27 cellular contexts compared by ENCODE assay signal in the genomic region with DNA sequence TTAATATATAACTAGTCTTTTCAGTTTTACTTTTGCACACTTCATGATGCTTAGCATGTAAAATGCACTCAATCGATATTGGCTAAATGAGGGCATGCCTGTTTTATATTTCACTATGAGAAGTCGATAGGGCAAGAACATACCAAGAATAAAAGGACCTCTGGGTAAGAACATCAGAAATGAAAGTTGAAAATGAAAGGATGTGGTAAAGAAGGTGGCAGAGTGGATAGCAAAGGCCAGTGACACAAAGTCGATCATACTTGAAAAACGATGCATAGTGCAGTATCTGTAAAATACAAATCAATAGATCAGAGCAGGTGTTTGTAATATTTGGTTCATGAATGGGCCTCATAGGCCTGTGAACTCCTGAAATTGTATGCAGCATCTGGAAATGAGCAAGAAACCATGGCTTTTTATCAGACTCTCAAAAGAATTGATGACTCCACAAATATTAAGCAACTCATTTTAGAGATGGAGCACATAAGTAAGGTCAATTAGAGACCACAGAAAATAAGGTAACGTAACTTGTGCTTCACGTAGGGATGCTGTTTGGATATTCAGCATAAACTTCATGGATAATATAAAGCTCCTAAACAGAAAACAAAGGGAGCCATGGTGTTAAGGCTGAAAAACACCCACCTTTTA.
"Had no signal": no experiment of that assay in that cellular context is flagged by ENCODE, and none has a peak within 500 bp of the region (broad histone marks: within the 10 kb centered on the region; RNA-seq: fewer than 3 reads in every experiment).

No MANE protein-coding gene starts in this region.

- H3K9me3 ChIP-seq: adrenal gland, ascending aorta, heart left ventricle had no signal

- H3K4me3 ChIP-seq: adrenal gland, ascending aorta, coronary artery, dorsolateral prefrontal cortex, heart left ventricle had no signal

- H3K27ac ChIP-seq: adrenal gland, ascending aorta, coronary artery, dorsolateral prefrontal cortex, heart left ventricle had no signal

- H3K4me1 ChIP-seq: adrenal gland, ascending aorta, heart left ventricle had no signal

- ATAC-seq: activated CD4-positive, alpha-beta T cell treated with anti-CD3 and anti-CD28 coated beads for 36 hours; activated CD8-positive, alpha-beta memory T cell treated with anti-CD3 and anti-CD28 coated beads, Interleukin-2, amount 10 ng/mL, durations not matched to agents 7 days and 5 days; activated CD8-positive, alpha-beta T cell treated with anti-CD3 and anti-CD28 coated beads, Interleukin-2, amount 10 ng/mL, durations not matched to agents 7 days and 5 days; activated naive CD8-positive, alpha-beta T cell treated with anti-CD3 and anti-CD28 coated beads, Interleukin-2, amount 50 U/mL, for 24 hours; esophagus mucosa; heart left ventricle had no signal

- H3K36me3 ChIP-seq: adrenal gland, ascending aorta, heart left ventricle had no signal

- DNase-seq: activated CD4-positive, alpha-beta memory T cell treated with anti-CD3 and anti-CD28 coated beads for 36 hours; activated CD4-positive, alpha-beta T cell treated with anti-CD3 and anti-CD28 coated beads for 36 hours; activated CD4-positive, alpha-beta T cell treated with anti-CD3 and anti-CD28 coated beads, Interleukin-2, amount 10 ng/mL, durations not matched to agents 24 days and 14 days; activated CD4-positive, CD25-positive, alpha-beta regulatory T cell; activated CD4-positive, CD25-positive, alpha-beta regulatory T cell treated with anti-CD3 and anti-CD28 coated beads, Interleukin-2, amount 50 U/mL, for 72 hours; activated CD8-positive, alpha-beta memory T cell treated with anti-CD3 and anti-CD28 coated beads, Interleukin-2, amount 10 ng/mL, durations not matched to agents 7 days and 5 days; activated CD8-positive, alpha-beta memory T cell treated with anti-CD3 and anti-CD28 coated beads, Interleukin-2, amount 50 U/mL, for 4 hours; activated CD8-positive, alpha-beta T cell treated with anti-CD3 and anti-CD28 coated beads, Interleukin-2, amount 10 ng/mL, durations not matched to agents 7 days and 5 days; activated effector memory CD4-positive, alpha-beta T cell treated with anti-CD3 and anti-CD28 coated beads, Interleukin-2, amount 50 U/mL, for 16 hours; activated naive CD4-positive, alpha-beta T cell treated with anti-CD3 and anti-CD28 coated beads for 36 hours; activated naive CD8-positive, alpha-beta T cell treated with anti-CD3 and anti-CD28 coated beads for 36 hours; activated naive CD8-positive, alpha-beta T cell treated with anti-CD3 and anti-CD28 coated beads, Interleukin-2, amount 50 U/mL, for 24 hours; activated T-cell treated with anti-CD3 and anti-CD28 coated beads, Interleukin-2, amount 50 U/mL, for 1 hour; activated T-cell treated with anti-CD3 and anti-CD28 coated beads, Interleukin-2, amount 50 U/mL, for 48 hours; adrenal gland; dorsolateral prefrontal cortex; effector memory CD4-positive, alpha-beta T cell; endodermal cell; foreskin fibroblast; glutamatergic neuron; heart left ventricle; T-helper 2 cell had no signal

- H3K27me3 ChIP-seq: adrenal gland, ascending aorta, heart left ventricle had no signal

- FAIRE-seq: bronchial epithelial cell, frontal cortex had no signal
